1 cellular context compared by ENCODE assay signal in the genomic region with DNA sequence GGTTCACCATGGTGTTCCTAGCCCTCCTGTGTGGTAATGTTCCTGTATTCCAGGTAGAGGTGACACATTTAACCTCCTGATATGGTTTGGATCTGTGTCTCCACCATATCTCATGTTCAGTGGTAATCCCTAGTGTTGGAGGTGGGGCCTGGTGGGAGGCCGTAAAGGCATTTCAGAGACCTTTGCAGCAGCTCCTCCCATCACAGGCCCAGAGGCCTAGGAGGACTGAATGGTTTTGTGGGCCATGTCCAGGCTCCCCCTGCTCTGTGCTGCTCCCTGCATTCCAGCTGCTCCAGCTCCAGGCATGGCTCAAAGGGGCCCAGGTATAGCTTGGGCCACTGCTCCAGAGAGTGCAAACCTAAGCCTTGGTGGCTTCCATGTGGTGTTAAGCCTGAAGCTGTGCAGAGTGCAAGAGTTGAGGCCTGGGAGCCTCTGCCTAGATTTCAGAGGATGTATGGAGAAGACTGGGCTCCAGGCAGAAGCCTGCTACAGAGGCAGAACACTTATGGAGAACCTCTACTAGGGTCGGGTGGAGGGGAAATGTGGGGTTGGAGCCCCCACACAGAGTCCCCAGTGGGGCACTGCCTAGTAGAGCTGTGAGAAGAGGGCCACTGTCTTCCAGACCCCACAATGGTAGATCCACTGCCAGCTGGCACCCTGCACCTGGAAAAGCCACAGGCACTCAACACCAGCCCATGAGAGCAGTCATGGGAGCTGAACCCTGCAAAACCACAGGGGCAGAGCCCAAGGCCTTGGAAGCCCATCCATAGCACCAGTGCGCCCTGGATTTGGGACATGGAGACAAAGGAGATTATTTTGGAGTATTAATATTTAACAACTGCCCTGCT.
A peak's percentile ranks its signal among the peaks of the same experiment; 100 is the strongest.
TF ChIP-seq lines count a peak whose summit lies in the region.

No MANE protein-coding gene starts in this region.

TF ChIP-seq in K562, 482 proteins besides CTCF, POLR2A, EP300 and RAD21:
- TF ChIP-seq KAT8 (IDR thresholded peaks at IDR 0.05; ENCODE audit: low read depth): no peak
- TF ChIP-seq ZNF699 (CRISPR knock-in tag; IDR thresholded peaks at IDR 0.05; ENCODE audit: insufficient replicate concordance): no peak
- TF ChIP-seq, protein P1, sequence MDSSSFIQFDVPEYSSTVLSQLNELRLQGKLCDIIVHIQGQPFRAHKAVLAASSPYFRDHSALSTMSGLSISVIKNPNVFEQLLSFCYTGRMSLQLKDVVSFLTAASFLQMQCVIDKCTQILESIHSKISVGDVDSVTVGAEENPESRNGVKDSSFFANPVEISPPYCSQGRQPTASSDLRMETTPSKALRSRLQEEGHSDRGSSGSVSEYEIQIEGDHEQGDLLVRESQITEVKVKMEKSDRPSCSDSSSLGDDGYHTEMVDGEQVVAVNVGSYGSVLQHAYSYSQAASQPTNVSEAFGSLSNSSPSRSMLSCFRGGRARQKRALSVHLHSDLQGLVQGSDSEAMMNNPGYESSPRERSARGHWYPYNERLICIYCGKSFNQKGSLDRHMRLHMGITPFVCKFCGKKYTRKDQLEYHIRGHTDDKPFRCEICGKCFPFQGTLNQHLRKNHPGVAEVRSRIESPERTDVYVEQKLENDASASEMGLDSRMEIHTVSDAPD (CRISPR knock-in tag; IDR thresholded peaks at IDR 0.05): no peak
- peak in 1 of 3 experiments; percentile 10 for TF ChIP-seq YY1 (IDR thresholded peaks at IDR 0.05; ENCODE audit: borderline replicate concordance in 1 of 3, control insufficient read depth in 1 of 3, extremely low read depth in 1 of 3, insufficient read depth in 3 of 3, insufficient read length in 1 of 3, insufficient replicate concordance in 2 of 3, low read depth in 1 of 3, low read length in 2 of 3)
- TF ChIP-seq, protein P2, sequence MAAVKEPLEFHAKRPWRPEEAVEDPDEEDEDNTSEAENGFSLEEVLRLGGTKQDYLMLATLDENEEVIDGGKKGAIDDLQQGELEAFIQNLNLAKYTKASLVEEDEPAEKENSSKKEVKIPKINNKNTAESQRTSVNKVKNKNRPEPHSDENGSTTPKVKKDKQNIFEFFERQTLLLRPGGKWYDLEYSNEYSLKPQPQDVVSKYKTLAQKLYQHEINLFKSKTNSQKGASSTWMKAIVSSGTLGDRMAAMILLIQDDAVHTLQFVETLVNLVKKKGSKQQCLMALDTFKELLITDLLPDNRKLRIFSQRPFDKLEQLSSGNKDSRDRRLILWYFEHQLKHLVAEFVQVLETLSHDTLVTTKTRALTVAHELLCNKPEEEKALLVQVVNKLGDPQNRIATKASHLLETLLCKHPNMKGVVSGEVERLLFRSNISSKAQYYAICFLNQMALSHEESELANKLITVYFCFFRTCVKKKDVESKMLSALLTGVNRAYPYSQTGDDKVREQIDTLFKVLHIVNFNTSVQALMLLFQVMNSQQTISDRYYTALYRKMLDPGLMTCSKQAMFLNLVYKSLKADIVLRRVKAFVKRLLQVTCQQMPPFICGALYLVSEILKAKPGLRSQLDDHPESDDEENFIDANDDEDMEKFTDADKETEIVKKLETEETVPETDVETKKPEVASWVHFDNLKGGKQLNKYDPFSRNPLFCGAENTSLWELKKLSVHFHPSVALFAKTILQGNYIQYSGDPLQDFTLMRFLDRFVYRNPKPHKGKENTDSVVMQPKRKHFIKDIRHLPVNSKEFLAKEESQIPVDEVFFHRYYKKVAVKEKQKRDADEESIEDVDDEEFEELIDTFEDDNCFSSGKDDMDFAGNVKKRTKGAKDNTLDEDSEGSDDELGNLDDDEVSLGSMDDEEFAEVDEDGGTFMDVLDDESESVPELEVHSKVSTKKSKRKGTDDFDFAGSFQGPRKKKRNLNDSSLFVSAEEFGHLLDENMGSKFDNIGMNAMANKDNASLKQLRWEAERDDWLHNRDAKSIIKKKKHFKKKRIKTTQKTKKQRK (IDR thresholded peaks at IDR 0.05; ENCODE audit: borderline replicate concordance, low read depth, low read length): peak; percentile 83
- TF ChIP-seq, protein P3, sequence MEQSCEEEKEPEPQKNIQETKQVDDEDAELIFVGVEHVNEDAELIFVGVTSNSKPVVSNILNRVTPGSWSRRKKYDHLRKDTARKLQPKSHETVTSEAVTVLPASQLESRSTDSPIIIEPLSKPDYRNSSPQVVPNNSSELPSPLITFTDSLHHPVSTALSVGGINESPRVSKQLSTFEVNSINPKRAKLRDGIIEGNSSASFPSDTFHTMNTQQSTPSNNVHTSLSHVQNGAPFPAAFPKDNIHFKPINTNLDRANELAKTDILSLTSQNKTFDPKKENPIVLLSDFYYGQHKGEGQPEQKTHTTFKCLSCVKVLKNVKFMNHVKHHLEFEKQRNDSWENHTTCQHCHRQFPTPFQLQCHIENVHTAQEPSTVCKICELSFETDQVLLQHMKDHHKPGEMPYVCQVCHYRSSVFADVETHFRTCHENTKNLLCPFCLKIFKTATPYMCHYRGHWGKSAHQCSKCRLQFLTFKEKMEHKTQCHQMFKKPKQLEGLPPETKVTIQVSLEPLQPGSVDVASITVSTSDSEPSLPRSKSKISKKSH (CRISPR knock-in tag; IDR thresholded peaks at IDR 0.05): no peak
- TF ChIP-seq CBX1 (IDR thresholded peaks at IDR 0.05; ENCODE audit: low read depth): peak; percentile 54; the same call in 1 of the 2 replicates
- no peak for TF ChIP-seq PTBP1 (IDR thresholded peaks at IDR 0.05; ENCODE audit: low read depth, low read length)
- peak in 1 of 2 experiments; percentile 96; a peak in 2 of 3 replicates for TF ChIP-seq CBX3 (IDR thresholded peaks at IDR 0.05; ENCODE audit: borderline replicate concordance in 1 of 2, low read length in 2 of 2)
- peak; percentile 94 for TF ChIP-seq TRIM28 (IDR thresholded peaks at IDR 0.05)
- TF ChIP-seq ZFP36 (IDR thresholded peaks at IDR 0.05; ENCODE audit: low read depth, low read length, partially characterized antibody): peak; percentile 95
- TF ChIP-seq ZNF165 (CRISPR knock-in tag; IDR thresholded peaks at IDR 0.05; ENCODE audit: borderline replicate concordance): no peak
- no peak for TF ChIP-seq ZNF232 (CRISPR knock-in tag; IDR thresholded peaks at IDR 0.05)
- no peak for TF ChIP-seq RNF2 (IDR thresholded peaks at IDR 0.05)
- no peak for TF ChIP-seq KLF1 (tag; IDR thresholded peaks at IDR 0.05)
- peak; percentile 85 for TF ChIP-seq CBX5 (IDR thresholded peaks at IDR 0.05; ENCODE audit: borderline replicate concordance, low read depth)
- TF ChIP-seq, protein P4, sequence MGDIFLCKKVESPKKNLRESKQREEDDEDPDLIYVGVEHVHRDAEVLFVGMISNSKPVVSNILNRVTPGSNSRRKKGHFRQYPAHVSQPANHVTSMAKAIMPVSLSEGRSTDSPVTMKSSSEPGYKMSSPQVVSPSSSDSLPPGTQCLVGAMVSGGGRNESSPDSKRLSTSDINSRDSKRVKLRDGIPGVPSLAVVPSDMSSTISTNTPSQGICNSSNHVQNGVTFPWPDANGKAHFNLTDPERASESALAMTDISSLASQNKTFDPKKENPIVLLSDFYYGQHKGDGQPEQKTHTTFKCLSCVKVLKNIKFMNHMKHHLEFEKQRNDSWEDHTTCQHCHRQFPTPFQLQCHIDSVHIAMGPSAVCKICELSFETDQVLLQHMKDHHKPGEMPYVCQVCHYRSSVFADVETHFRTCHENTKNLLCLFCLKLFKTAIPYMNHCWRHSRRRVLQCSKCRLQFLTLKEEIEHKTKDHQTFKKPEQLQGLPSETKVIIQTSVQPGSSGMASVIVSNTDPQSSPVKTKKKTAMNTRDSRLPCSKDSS (IDR thresholded peaks at IDR 0.05; ENCODE audit: low read depth, partially characterized antibody): peak; percentile 52
- no peak for TF ChIP-seq POLR2H (tag; IDR thresholded peaks at IDR 0.05; ENCODE audit: low read depth)
- TF ChIP-seq, protein P5, sequence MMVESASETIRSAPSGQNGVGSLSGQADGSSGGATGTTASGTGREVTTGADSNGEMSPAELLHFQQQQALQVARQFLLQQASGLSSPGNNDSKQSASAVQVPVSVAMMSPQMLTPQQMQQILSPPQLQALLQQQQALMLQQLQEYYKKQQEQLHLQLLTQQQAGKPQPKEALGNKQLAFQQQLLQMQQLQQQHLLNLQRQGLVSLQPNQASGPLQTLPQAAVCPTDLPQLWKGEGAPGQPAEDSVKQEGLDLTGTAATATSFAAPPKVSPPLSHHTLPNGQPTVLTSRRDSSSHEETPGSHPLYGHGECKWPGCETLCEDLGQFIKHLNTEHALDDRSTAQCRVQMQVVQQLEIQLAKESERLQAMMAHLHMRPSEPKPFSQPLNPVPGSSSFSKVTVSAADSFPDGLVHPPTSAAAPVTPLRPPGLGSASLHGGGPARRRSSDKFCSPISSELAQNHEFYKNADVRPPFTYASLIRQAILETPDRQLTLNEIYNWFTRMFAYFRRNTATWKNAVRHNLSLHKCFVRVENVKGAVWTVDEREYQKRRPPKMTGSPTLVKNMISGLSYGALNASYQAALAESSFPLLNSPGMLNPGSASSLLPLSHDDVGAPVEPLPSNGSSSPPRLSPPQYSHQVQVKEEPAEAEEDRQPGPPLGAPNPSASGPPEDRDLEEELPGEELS (CRISPR knock-in tag; IDR thresholded peaks at IDR 0.05; ENCODE audit: borderline replicate concordance): no peak
- no peak for TF ChIP-seq PHF8 (IDR thresholded peaks at IDR 0.05; ENCODE audit: borderline replicate concordance, low read length)
